ENCODE assay signal across 18 cellular contexts in genomic region chrX:44433556-44433955, GRCh38.
DNase-seq lines count a peak whose midpoint lies in the region; ATAC-seq and TF ChIP-seq lines count a peak whose summit lies in the region.
"Had no signal": no experiment of that assay in that cellular context is flagged by ENCODE, and none has a peak within 500 bp of the region (broad histone marks: within the 10 kb centered on the region; RNA-seq: fewer than 3 reads in every experiment).

No MANE protein-coding gene starts in this region.

- no peak for TF ChIP-seq POLR2A in breast epithelium (IDR thresholded peaks at IDR 0.05)

- ATAC-seq in T-helper 17 cell = no peak
- no peak for ATAC-seq in HG03139 (IDR thresholded peaks at IDR 0.05; ENCODE audit: unreplicated experiment)
- ATAC-seq: HCT116 had no signal

- no peak for TF ChIP-seq CTCF in mammary epithelial cell (conservative IDR thresholded peaks at IDR 0.05 in 1 of 2, IDR thresholded peaks at IDR 0.05 in 1 of 2; ENCODE audit: extremely low read depth in 1 of 2, insufficient read depth in 1 of 2, low read depth in 1 of 2, low read length in 2 of 2)
- TF ChIP-seq CTCF in breast epithelium (IDR thresholded peaks at IDR 0.05) = no peak
- TF ChIP-seq CTCF in epithelial cell of esophagus (IDR thresholded peaks at IDR 0.05; ENCODE audit: insufficient read depth, low read depth, low read length, missing control alignments) = no peak
- TF ChIP-seq CTCF in endodermal cell (conservative IDR thresholded peaks at IDR 0.05) = no peak

- WGBS in mammary epithelial cell (ENCODE audit: low coverage, missing lambda C conversion rate) = 32% methylated on average over 3 of the region's 3 CpGs
- 92% methylated on average over 3 of the region's 3 CpGs; no CpG with 5 or more reads in 1 of the 2 experiments for WGBS in endodermal cell (ENCODE audit: insufficient coverage in 1 of 2, insufficient read length in 1 of 2), 2 experiments

- H3K9me3 ChIP-seq in mammary epithelial cell (replicated peaks; ENCODE audit: insufficient read depth, low read length) = no peaks in the 10 kb centered on the region
- H3K9me3 ChIP-seq in breast epithelium = no peaks in the 10 kb centered on the region
- no peaks in the 10 kb centered on the region for H3K9me3 ChIP-seq in SJSA1 (replicated peaks)
- no peaks in the 10 kb centered on the region for H3K9me3 ChIP-seq in T-helper 17 cell (ENCODE audit: control insufficient read depth, low read length, poor library complexity, severe bottlenecking)
- no peaks in the 10 kb centered on the region for H3K9me3 ChIP-seq in endodermal cell (ENCODE audit: control insufficient read depth, low read length)

- H2AFZ ChIP-seq in mammary epithelial cell (ENCODE audit: low read depth, low read length) = no peak overlapping the region

- intact Hi-C loops in mammary epithelial cell (cut with micrococcal nuclease) (no loop called here), breast epithelium (cut with DNase I; ENCODE audit: low total_unique reads) (no loop called here)

- H3K4me3 ChIP-seq in mammary epithelial cell (replicated peaks in 1 of 3; ENCODE audit: insufficient read depth in 1 of 3, low read depth in 2 of 3, low read length in 3 of 3) (no peak overlapping the region), breast epithelium (no peak overlapping the region), SJSA1 (no peak overlapping the region), epithelial cell of esophagus (ENCODE audit: low read length) (no peak overlapping the region), endodermal cell (ENCODE audit: low read length) (no peak overlapping the region)
- H3K4me3 ChIP-seq: BLaER1 had no signal

- no peak overlapping the region for H3K27ac ChIP-seq in mammary epithelial cell (ENCODE audit: insufficient read depth, low read depth, low read length)
- no peak overlapping the region for H3K27ac ChIP-seq in breast epithelium
- H3K27ac ChIP-seq in SJSA1 = no peak overlapping the region
- H3K27ac ChIP-seq in endodermal cell (ENCODE audit: low read depth, low read length) = no peak overlapping the region
- H3K27ac ChIP-seq: BLaER1 had no signal

- CTCF ChIA-PET in mammary epithelial cell (lab: Charles Lee; ENCODE audit: low non-redundant PET) = no interaction called here

- H3K4me1 ChIP-seq in mammary epithelial cell (ENCODE audit: insufficient read depth, low read length) (peaks cover 14% of the 10 kb centered on the region), breast epithelium (no peaks in the 10 kb centered on the region), SJSA1 (replicated peaks) (peaks cover 28% of the 10 kb centered on the region), endodermal cell (ENCODE audit: control insufficient read depth, insufficient read depth, low read length) (no peaks in the 10 kb centered on the region)
- H3K4me1 ChIP-seq: BLaER1 had no signal

- H3K27me3 ChIP-seq in mammary epithelial cell (ENCODE audit: insufficient read depth, low read length) (no peaks in the 10 kb centered on the region), breast epithelium (peaks cover 0 to 16% of the 10 kb centered on the region in 2 donors), SJSA1 (replicated peaks) (no peaks in the 10 kb centered on the region), endodermal cell (ENCODE audit: control insufficient read depth, insufficient read depth, low read length, poor library complexity, severe bottlenecking) (no peaks in the 10 kb centered on the region)
- H3K27me3 ChIP-seq: BLaER1 had no signal

- no peak for DNase-seq in mammary epithelial cell
- DNase-seq in breast epithelium (ENCODE audit: low spot score in 2 of 2) = no peak
- DNase-seq in SJSA1 (ENCODE audit: low read depth in 1 of 2, low spot score in 2 of 2) = peak; percentile 48 to 56
- peak; percentile 24 for DNase-seq in epithelial cell of esophagus (ENCODE audit: low read depth)
- no peak for DNase-seq in T-helper 17 cell
- no peak for DNase-seq in endodermal cell
- DNase-seq: 8988T; CD4-positive, alpha-beta memory T cell; DMS153; DMS79 treated with DMSO at 0.1 percent for 48 hours; GF-D8; GOT3; H7; HFFc6 had no signal

- peaks cover 66% of the 10 kb centered on the region for H3K9me3 Mint-ChIP-seq in endodermal cell
- H3K9me3 Mint-ChIP-seq: HFFc6 had no signal

- H3K79me2 ChIP-seq in mammary epithelial cell (ENCODE audit: insufficient read depth, low read length) = no peaks in the 10 kb centered on the region

- H3K4me3 Mint-ChIP-seq in T-helper 17 cell (no peak overlapping the region), endodermal cell (no peak overlapping the region)
- H3K4me3 Mint-ChIP-seq: CD14-positive monocyte; CD4-positive, alpha-beta memory T cell; HFFc6 had no signal

- no peak overlapping the region for H3K9ac ChIP-seq in mammary epithelial cell (ENCODE audit: insufficient read depth, low read length)
- no peak overlapping the region for H3K9ac ChIP-seq in endodermal cell (ENCODE audit: extremely low read depth, low read length, poor library complexity, severe bottlenecking)
- H3K9ac ChIP-seq: BLaER1 had no signal

- peaks cover 3% of the 10 kb centered on the region for H3K4me1 Mint-ChIP-seq in T-helper 17 cell
- H3K4me1 Mint-ChIP-seq in endodermal cell = peaks cover 2% of the 10 kb centered on the region
- H3K4me1 Mint-ChIP-seq: CD4-positive, alpha-beta memory T cell had no signal

- H3K36me3 Mint-ChIP-seq in T-helper 17 cell (ENCODE audit: low read depth) (no peaks in the 10 kb centered on the region), endodermal cell (ENCODE audit: low read depth) (no peaks in the 10 kb centered on the region)
- H3K36me3 Mint-ChIP-seq: CD14-positive monocyte; CD4-positive, alpha-beta memory T cell had no signal

- in situ Hi-C loops in mammary epithelial cell (cut with MboI; ENCODE audit: low sequenced_read_pairs in 2 of 2) = no loop called here

- no peak overlapping the region for H3K27ac Mint-ChIP-seq in T-helper 17 cell
- no peak overlapping the region for H3K27ac Mint-ChIP-seq in endodermal cell
- H3K27ac Mint-ChIP-seq: CD14-positive monocyte; CD4-positive, alpha-beta memory T cell; HFFc6 had no signal

- BruUV-seq in mammary epithelial cell (replicated peaks; lab: Mats Ljungman, UMichigan) = no TSS peak

- peak overlapping the region; percentile 3 for H3K4me2 ChIP-seq in mammary epithelial cell (ENCODE audit: insufficient read depth, low read depth, low read length)
- H3K4me2 ChIP-seq: BLaER1 had no signal

- H4K20me1 ChIP-seq in mammary epithelial cell (ENCODE audit: insufficient read depth, low read length) = no peaks in the 10 kb centered on the region
- H4K20me1 ChIP-seq: BLaER1 had no signal

- dilution Hi-C loops in mammary epithelial cell (cut with HindIII; ENCODE audit: low sequenced_read_pairs) = no loop called here

- no peaks in the 10 kb centered on the region for H3K27me3 Mint-ChIP-seq in T-helper 17 cell
- H3K27me3 Mint-ChIP-seq in endodermal cell (ENCODE audit: insufficient read depth) = no peaks in the 10 kb centered on the region

- H3K36me3 ChIP-seq in mammary epithelial cell (ENCODE audit: insufficient read depth, low read length) (no peaks in the 10 kb centered on the region), breast epithelium (no peaks in the 10 kb centered on the region), SJSA1 (no peaks in the 10 kb centered on the region), endodermal cell (ENCODE audit: control insufficient read depth, insufficient read depth, low read length) (no peaks in the 10 kb centered on the region)
- H3K36me3 ChIP-seq: BLaER1 had no signal

Comparison
In these comparisons a context has a peak if more than half of its experiments do, and no peak if none do; other contexts are left out.
1. DNase-seq: peak in SJSA1 (2 of 2) and epithelial cell of esophagus (single experiment); none in mammary epithelial cell (single experiment), breast epithelium (0 of 2), T-helper 17 cell (0 of 3) and endodermal cell (single experiment).